ENCODE assay signal across 8 cellular contexts in genomic region chr15:67067161-67067853, GRCh38. TPM values are rescaled to one million over a fixed set of nuclear protein-coding genes. Genes with fewer than 3 reads are reported as not detected.
A peak's percentile ranks its signal among the peaks of the same experiment; 100 is the strongest.
DNase-seq lines count a peak whose midpoint lies in the region; ATAC-seq and TF ChIP-seq lines count a peak whose summit lies in the region.

No MANE protein-coding gene starts in this region.

- peaks cover 19% of the 10 kb centered on the region for H3K36me3 Mint-ChIP-seq in nephron progenitor cell (ENCODE audit: low read depth)

- H3K4me1 Mint-ChIP-seq in nephron progenitor cell, result peaks cover 63% of the 10 kb centered on the region

- peaks cover 6% of the 10 kb centered on the region; the same call in 1 of the 2 replicates for H3F3A ChIP-seq in DOHH2 (ENCODE audit: control insufficient read depth, insufficient read depth)

- H3K4me1 ChIP-seq in DOHH2 (ENCODE audit: control insufficient read depth, low read length), result peaks cover 31% of the 10 kb centered on the region

- H3K27me3 ChIP-seq in DOHH2 (ENCODE audit: control insufficient read depth, low read length), result peaks cover 8% of the 10 kb centered on the region

- TF ChIP-seq CTCF in DOHH2 (IDR thresholded peaks at IDR 0.05; ENCODE audit: low read depth, low read length, poor library complexity, severe bottlenecking) (no peak), nephron progenitor cell (IDR thresholded peaks at IDR 0.05) (no peak)

- H3K4me2 ChIP-seq in DOHH2 (ENCODE audit: low read length), result peak overlapping the region; percentile 90

- H3K27ac Mint-ChIP-seq in nephron progenitor cell, result peak overlapping the region; percentile 90

- H3K4me3 Mint-ChIP-seq in nephron progenitor cell, result peak overlapping the region; percentile 97

- ATAC-seq in GM18502 (IDR thresholded peaks at IDR 0.05; ENCODE audit: poor library complexity, unreplicated experiment), result no peak
- ATAC-seq in HG02610 (IDR thresholded peaks at IDR 0.05; ENCODE audit: unreplicated experiment), result no peak
- ATAC-seq in GM21381 (IDR thresholded peaks at IDR 0.05; ENCODE audit: unreplicated experiment), result no peak

- peaks cover 20% of the 10 kb centered on the region for H3K36me3 ChIP-seq in DOHH2 (ENCODE audit: control insufficient read depth, low read length)

- no peaks in the 10 kb centered on the region for H3K9me3 ChIP-seq in DOHH2 (ENCODE audit: control insufficient read depth, insufficient read depth, low read length)

- no peaks in the 10 kb centered on the region for H3K9me2 ChIP-seq in DOHH2 (replicated peaks; ENCODE audit: control insufficient read depth, low read length)

- no peaks in the 10 kb centered on the region for H3K9me3 Mint-ChIP-seq in nephron progenitor cell

- peaks cover 10% of the 10 kb centered on the region for H3K27me3 Mint-ChIP-seq in nephron progenitor cell (ENCODE audit: low read depth, poor library complexity)

- peaks cover 29% of the 10 kb centered on the region for H4K20me1 ChIP-seq in DOHH2 (ENCODE audit: control insufficient read depth, insufficient read depth, low read depth, low read length)

- H3K4me3 ChIP-seq in DOHH2 (ENCODE audit: low read length), result peak overlapping the region; percentile 95

- peaks cover 53% of the 10 kb centered on the region for H3K79me2 ChIP-seq in DOHH2 (ENCODE audit: control insufficient read depth, low read length)

- H3K27ac ChIP-seq in DOHH2 (ENCODE audit: low read depth, low read length), result no peak overlapping the region

- peak; percentile 70 for DNase-seq in ecto neural progenitor cell (ENCODE audit: low spot score)
- peak; percentile 42 for DNase-seq in nephron progenitor cell
- DNase-seq in NCI-H1417 treated with DMSO at 0.1 percent for 48 hours (lab: John Stamatoyannopoulos, UW), result no peak

TF ChIP-seq in PFSK-1, 5 proteins besides CTCF, POLR2A, EP300 and RAD21:
- TF ChIP-seq TAF1 (IDR thresholded peaks at IDR 0.05; ENCODE audit: borderline replicate concordance, insufficient read depth, low read length) (no peak), FOXP2 (optimal IDR thresholded peaks at IDR 0.05; ENCODE audit: borderline replicate concordance, extremely low read depth, extremely low read length, insufficient read depth) (no peak), REST (IDR thresholded peaks at IDR 0.05; ENCODE audit: insufficient read depth in 1 of 2, low read depth in 2 of 2, low read length in 2 of 2) (no peak), SIN3A (IDR thresholded peaks at IDR 0.05; ENCODE audit: borderline replicate concordance, insufficient read depth, low read length) (0 out of 2 replicates have a peak, but pooled peaks have one; percentile 28)

RNA-seq across cellular contexts. Expression of gene SMAD3, which starts 1.9 kb away (rescaled TPM):
- polyA plus RNA-seq in PFSK-1 (2012; ENCODE audit: insufficient read length, low read depth), result 19.5 TPM
